In genomic region chr14:75418779-75419768, GRCh38 we compare ENCODE assay signal across 8 cellular contexts. TPM values are rescaled to one million over a fixed set of nuclear protein-coding genes. Genes with fewer than 3 reads are reported as not detected.
DNase-seq lines count a peak whose midpoint lies in the region; ATAC-seq and TF ChIP-seq lines count a peak whose summit lies in the region.

No MANE protein-coding gene starts in this region.

- no peaks in the 10 kb centered on the region for H3K36me3 Mint-ChIP-seq in T-cell

- intact Hi-C loops in head of caudate nucleus (cut with DNase I) (no loop called here), posterior vena cava (cut with DNase I) (no loop called here)

- no peaks in the 10 kb centered on the region for H3K9me3 Mint-ChIP-seq in T-cell

- H3K4me3 Mint-ChIP-seq in T-cell, result no peak overlapping the region

- CTCF ChIA-PET in T-cell (lab: Charles Lee), result no interaction called here

- POLR2A ChIA-PET in T-cell (lab: Charles Lee), result no interaction called here

- peak overlapping the region; percentile 51 for H3K4me3 ChIP-seq in GM12875 (ENCODE audit: low read depth, low read length)

- no peak for TF ChIP-seq CTCF in GM12875 (IDR thresholded peaks at IDR 0.05; ENCODE audit: borderline replicate concordance, insufficient read depth, low read depth, low read length)

- ATAC-seq in HG02763 (IDR thresholded peaks at IDR 0.05; ENCODE audit: unreplicated experiment) (peak; percentile 58), T-cell (replicated peaks in 1 of 4) (peak; percentile 37 to 91 (median 50)), HG03039 (IDR thresholded peaks at IDR 0.05; ENCODE audit: unreplicated experiment) (no peak), HG03159 (IDR thresholded peaks at IDR 0.05; ENCODE audit: unreplicated experiment) (no peak)

- peaks cover 11 to 16% (median 14%) of the 10 kb centered on the region in 3 donors for H3K4me1 Mint-ChIP-seq in T-cell

- DNase-seq in T-cell, result peak in 9 of 34 experiments; percentile 4 to 32 (median 12)
- peak in 31 of 42 donors; percentile 15 to 76 (median 49) for DNase-seq in head of caudate nucleus
- DNase-seq in stimulated activated CD4-positive, alpha-beta T cell treated with anti-CD3 and anti-CD28 coated beads, Interleukin-12 subunit alpha, Interleukin-12 subunit beta, amount 100 ng/mL, for 4 hours, result peak; percentile 51
- DNase-seq in posterior vena cava (ENCODE audit: low spot score), result no peak

- peak overlapping the region in 1 of 2 donors; percentile 44 for H3K27ac Mint-ChIP-seq in T-cell

- peaks cover 0 to 6% of the 10 kb centered on the region in 2 donors for H3K27me3 Mint-ChIP-seq in T-cell

RNA-seq across cellular contexts. Expression of gene JDP2, which starts 8.7 kb away (rescaled TPM):
- total RNA-seq in T-cell (under 1 TPM; 0.45 to 0.93 (median 0.76) TPM), posterior vena cava (10 to 100 TPM; 44.2 to 54.8 TPM)

Comparison
In these comparisons a context has a peak if more than half of its experiments do, and no peak if none do; other contexts are left out.
1. ATAC-seq: peak in HG02763 (single experiment) and T-cell (4 of 4); none in HG03039 (single experiment) and HG03159 (single experiment).
2. RNA of gene JDP2, which starts 8.7 kb away (total RNA-seq): 44.2 to 54.8 TPM in posterior vena cava; 0.45 to 0.93 TPM in T-cell; every median in the first group is over 10 times any median in the second.